ENCODE assay signal across 19 cellular contexts in the genomic region with DNA sequence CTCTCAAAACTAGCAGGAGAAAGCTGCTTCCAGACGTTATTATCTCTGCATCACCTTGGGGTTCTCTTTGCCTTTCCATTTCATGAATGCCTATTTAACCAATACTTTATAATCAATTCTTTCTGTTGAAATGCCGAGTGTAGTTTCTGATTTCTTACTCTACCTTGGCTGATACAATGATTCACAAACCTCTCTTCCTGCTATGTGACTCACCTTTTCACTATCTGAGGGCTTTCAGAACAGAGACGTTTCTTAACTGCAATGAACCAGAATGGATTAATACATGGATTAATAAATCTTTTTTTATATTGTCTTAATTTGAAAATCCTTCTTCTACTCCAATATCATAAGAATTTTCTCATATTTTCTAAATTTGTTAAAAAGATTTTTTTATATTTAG.
"Had no signal": no experiment of that assay in that cellular context is flagged by ENCODE, and none has a peak within 500 bp of the region (broad histone marks: within the 10 kb centered on the region; RNA-seq: fewer than 3 reads in every experiment).

No MANE protein-coding gene starts in this region.

- DNase-seq: activated CD4-positive, alpha-beta memory T cell treated with anti-CD3 and anti-CD28 coated beads for 36 hours; activated CD4-positive, alpha-beta T cell treated with anti-CD3 and anti-CD28 coated beads for 48 hours; activated gamma-delta T cell treated with Interleukin-2 at 50 U/mL for 16 hours; effector CD8-positive, alpha-beta T cell; gastrocnemius medialis; hippocampal formation; kidney glomerular epithelial cell; left ventricle myocardium inferior; midbrain; ovary; stimulated activated CD4-positive, alpha-beta T cell treated with anti-CD3 and anti-CD28 coated beads, Interleukin-4, amount 100 ng/mL, for 24 hours; stimulated activated naive CD8-positive, alpha-beta T cell treated with anti-CD3 and anti-CD28 coated beads, Interleukin-15, Interleukin-2, amounts not matched to agents 100 U/mL and 50 U/mL, for 24 hours; T-helper 9 cell; upper lobe of left lung had no signal

- H3K27ac ChIP-seq: esophagus muscularis mucosa, gastrocnemius medialis, left ventricle myocardium inferior, ovary, prostate gland, upper lobe of left lung had no signal

- H3K27me3 Mint-ChIP-seq: activated CD4-positive, alpha-beta memory T cell treated with anti-CD3 and anti-CD28 coated beads for 36 hours; dendritic cell treated with granulocyte-macrophage colony-stimulating factor and Interleukin-4, amounts not matched to agents 40 ng/mL and 50 ng/mL, for 4 days; natural killer cell treated with Interleukin-12 subunit alpha and Interleukin-12 subunit beta and Interleukin-15 and Interleukin-18, amount 100 ng/mL, for 72 hours had no signal

- ATAC-seq: gastrocnemius medialis; natural killer cell treated with Interleukin-12 subunit alpha and Interleukin-12 subunit beta and Interleukin-15 and Interleukin-18, amount 100 ng/mL, for 72 hours; stimulated activated naive CD8-positive, alpha-beta T cell treated with anti-CD3 and anti-CD28 coated beads, Interleukin-15, Interleukin-2, amounts not matched to agents 100 U/mL and 50 U/mL, for 24 hours had no signal

- H3K9me3 Mint-ChIP-seq: dendritic cell treated with granulocyte-macrophage colony-stimulating factor and Interleukin-4, amounts not matched to agents 40 ng/mL and 50 ng/mL, for 4 days; natural killer cell treated with Interleukin-12 subunit alpha and Interleukin-12 subunit beta and Interleukin-15 and Interleukin-18, amount 100 ng/mL, for 72 hours had no signal

- H3K27ac Mint-ChIP-seq: activated CD4-positive, alpha-beta memory T cell treated with anti-CD3 and anti-CD28 coated beads for 36 hours; activated T-helper 1 cell treated with anti-CD3 and anti-CD28 coated beads, Interleukin-12 subunit alpha, Interleukin-12 subunit beta, Interleukin-2, Interleukin-4 antibody, amounts not matched to agents 30 ng/mL and 10 ng/mL and 1 ng/mL, durations not matched to agents 14 hours and 24 hours and 36 hours; dendritic cell treated with granulocyte-macrophage colony-stimulating factor and Interleukin-4, amounts not matched to agents 40 ng/mL and 50 ng/mL, for 4 days; natural killer cell treated with Interleukin-12 subunit alpha and Interleukin-12 subunit beta and Interleukin-15 and Interleukin-18, amount 100 ng/mL, for 72 hours had no signal

- H3K4me3 Mint-ChIP-seq: activated CD4-positive, alpha-beta memory T cell treated with anti-CD3 and anti-CD28 coated beads for 36 hours; activated T-helper 1 cell treated with anti-CD3 and anti-CD28 coated beads, Interleukin-12 subunit alpha, Interleukin-12 subunit beta, Interleukin-2, Interleukin-4 antibody, amounts not matched to agents 30 ng/mL and 10 ng/mL and 1 ng/mL, durations not matched to agents 14 hours and 24 hours and 36 hours; dendritic cell treated with granulocyte-macrophage colony-stimulating factor and Interleukin-4, amounts not matched to agents 40 ng/mL and 50 ng/mL, for 4 days; natural killer cell treated with Interleukin-12 subunit alpha and Interleukin-12 subunit beta and Interleukin-15 and Interleukin-18, amount 100 ng/mL, for 72 hours had no signal
